In the genomic region with DNA sequence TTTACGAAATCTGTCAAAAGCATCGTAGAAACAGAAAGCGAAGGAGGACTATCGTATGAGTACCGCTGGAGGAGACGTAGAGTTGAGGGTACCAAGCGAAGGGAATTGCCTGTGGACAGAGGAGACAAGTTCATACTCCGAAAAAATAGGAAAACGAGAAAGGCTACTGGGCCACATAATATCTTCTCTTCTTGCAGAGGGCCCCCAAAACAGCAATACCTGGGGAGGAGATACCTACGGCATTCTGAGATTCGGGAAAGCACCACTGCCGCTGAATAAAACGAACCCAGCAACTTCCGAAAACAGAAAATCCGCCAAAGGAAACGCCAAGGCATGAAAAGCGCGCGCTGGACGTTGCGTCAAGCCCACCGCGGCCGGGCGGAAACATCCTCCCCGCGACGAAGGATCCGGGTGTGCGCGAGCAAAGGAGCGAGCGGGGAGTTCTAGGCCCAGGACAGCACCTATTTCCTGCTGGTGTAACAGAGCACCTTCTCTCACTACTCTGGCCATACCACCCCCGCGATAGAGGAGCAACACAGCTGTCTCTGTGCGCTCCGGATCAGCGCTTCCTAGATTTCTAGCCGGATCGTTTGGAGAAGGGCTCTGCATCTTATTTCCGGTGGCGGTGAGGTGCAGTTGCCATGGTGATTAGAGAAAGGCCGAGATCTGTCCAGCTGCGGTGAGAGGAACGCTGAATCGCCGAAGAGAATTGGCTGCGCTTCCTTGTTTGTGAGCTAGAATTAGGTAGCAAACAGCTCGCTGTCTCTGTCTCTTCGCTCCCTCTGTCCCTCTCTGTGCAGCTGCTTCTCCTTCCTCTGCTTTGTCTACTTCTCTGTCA, we compare ENCODE assay signal across 1 cellular context.
TF ChIP-seq lines count a peak whose summit lies in the region.

A gene with protein sequence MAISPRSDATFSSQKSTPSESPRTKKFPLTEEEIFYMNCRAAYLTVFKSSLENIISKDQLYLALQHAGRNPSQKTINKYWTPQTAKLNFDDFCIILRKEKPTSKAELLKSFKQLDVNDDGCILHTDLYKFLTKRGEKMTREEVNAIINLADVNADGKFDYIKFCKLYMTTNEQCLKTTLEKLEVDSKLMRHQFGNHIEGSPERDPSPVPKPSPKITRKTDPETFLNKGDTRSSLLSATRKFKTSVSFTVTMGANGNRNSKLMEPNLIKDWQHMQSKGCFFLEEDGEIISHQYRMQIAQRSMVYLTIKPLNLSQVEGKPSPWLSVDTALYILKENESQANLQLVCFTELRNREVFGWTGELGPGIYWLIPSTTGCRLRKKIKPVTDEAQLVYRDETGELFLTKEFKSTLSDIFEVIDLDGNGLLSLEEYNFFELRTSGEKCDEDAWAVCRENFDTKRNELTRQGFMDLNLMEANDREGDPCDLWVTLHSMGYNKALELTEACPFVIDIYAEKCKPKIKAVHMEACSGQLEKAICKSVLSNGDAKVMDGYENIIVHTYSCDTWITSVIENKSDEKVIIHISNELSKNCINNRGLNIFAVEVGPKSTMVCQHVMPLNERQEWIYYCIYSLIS (plus strand): TSS at position 635 of the 838 bp plus-strand sequence. CDS start 2,048 bp downstream, outside the sequence.
Gene ITGB3BP, minus strand, starts transcription at position 335 of the 838 bp plus-strand sequence. Its CDS starts 92 bp downstream, at position 243.

TF ChIP-seq in K562, 482 proteins besides CTCF, POLR2A, EP300 and RAD21 (continued from another document and continues in another):
- TF ChIP-seq MYNN (IDR thresholded peaks at IDR 0.05) (peak; percentile 70; the same call in 1 of the 2 replicates), MYNN (CRISPR knock-in tag; IDR thresholded peaks at IDR 0.05) (no peak), GTF2F1 (IDR thresholded peaks at IDR 0.05; ENCODE audit: low read depth, low read length) (0 out of 2 replicates have a peak, but pooled peaks have one; percentile 73), HEY1 (CRISPR knock-in tag; IDR thresholded peaks at IDR 0.05; ENCODE audit: borderline replicate concordance) (no peak), CXXC5 (CRISPR knock-in tag; IDR thresholded peaks at IDR 0.05) (peak; percentile 94), CREB3L1 (IDR thresholded peaks at IDR 0.05; ENCODE audit: borderline replicate concordance, low read depth) (peak; percentile 83), ILK (tag; IDR thresholded peaks at IDR 0.05; ENCODE audit: borderline replicate concordance, low read depth) (no peak), PREB (CRISPR knock-in tag; IDR thresholded peaks at IDR 0.05) (peak; percentile 96; the same call in 1 of the 2 replicates), ADNP (tag; IDR thresholded peaks at IDR 0.05) (no peak), SMARCE1 (IDR thresholded peaks at IDR 0.05) (no peak; the same call in 1 of the 2 replicates), POLR2B (IDR thresholded peaks at IDR 0.05; ENCODE audit: low read depth, partially characterized antibody) (peak; percentile 80), RNF2 (IDR thresholded peaks at IDR 0.05) (peak; percentile 77), CHCHD3 (CRISPR knock-in tag; IDR thresholded peaks at IDR 0.05) (no peak), RBFOX2 (IDR thresholded peaks at IDR 0.05; ENCODE audit: low read depth, low read length) (peak; percentile 87), ZFX (CRISPR knock-in tag; IDR thresholded peaks at IDR 0.05) (peak; percentile 65; the same call in 1 of the 2 replicates), MAZ (CRISPR knock-in tag; conservative IDR thresholded peaks at IDR 0.05 in 1 of 2, IDR thresholded peaks at IDR 0.05 in 1 of 2) (peak; percentile 84 to 85), E2F3 (CRISPR knock-in tag; IDR thresholded peaks at IDR 0.05) (peak; percentile 100), LEF1 (IDR thresholded peaks at IDR 0.05) (peak; percentile 81), ZC3H8 (IDR thresholded peaks at IDR 0.05) (peak; percentile 92; the same call in 1 of the 2 replicates), HDAC1 (IDR thresholded peaks at IDR 0.05) (peak; percentile 24 to 92; a peak in 3 of 4 replicates), LARP7 (IDR thresholded peaks at IDR 0.05) (peak; percentile 71; the same call in 1 of the 2 replicates), ZBTB7A (IDR thresholded peaks at IDR 0.05; ENCODE audit: borderline replicate concordance, control insufficient read depth, low read depth, low read length) (no peak), POLR3A (IDR thresholded peaks at IDR 0.05; ENCODE audit: borderline replicate concordance, extremely low read depth, insufficient read depth, insufficient read length) (no peak), NUFIP1 (IDR thresholded peaks at IDR 0.05; ENCODE audit: partially characterized antibody) (no peak), RCOR1 (IDR thresholded peaks at IDR 0.05; ENCODE audit: borderline replicate concordance in 1 of 2, low read depth in 2 of 2, low read length in 2 of 2) (peak; percentile 31 to 77; a peak in 2 of 4 replicates), NFIC (IDR thresholded peaks at IDR 0.05) (peak; percentile 61), E2F6 (IDR thresholded peaks at IDR 0.05; ENCODE audit: borderline replicate concordance in 1 of 2, extremely low read depth in 1 of 2, insufficient read depth in 1 of 2, insufficient read length in 1 of 2, low read depth in 1 of 2, low read length in 1 of 2, poor library complexity in 1 of 2, severe bottlenecking in 1 of 2) (peak; percentile 88), BCOR (IDR thresholded peaks at IDR 0.05) (peak; percentile 76), BRD9 (IDR thresholded peaks at IDR 0.05; ENCODE audit: low read depth, partially characterized antibody) (peak; percentile 100), CHD2 (IDR thresholded peaks at IDR 0.05; ENCODE audit: low read depth, low read length) (no peak), BDP1 (IDR thresholded peaks at IDR 0.05; ENCODE audit: insufficient read depth, insufficient read length) (no peak), XRCC4 (IDR thresholded peaks at IDR 0.05; ENCODE audit: extremely low read depth, insufficient read depth, insufficient read length) (no peak), SP2 (IDR thresholded peaks at IDR 0.05; ENCODE audit: extremely low read depth, low read depth, low read length, poor library complexity, severe bottlenecking) (no peak), STAT5B (CRISPR knock-in tag; IDR thresholded peaks at IDR 0.05) (no peak), ZNF143 (CRISPR knock-in tag; IDR thresholded peaks at IDR 0.05) (peak; percentile 33; the same call in 1 of the 2 replicates), ATF1 (CRISPR knock-in tag; IDR thresholded peaks at IDR 0.05) (no peak), ATF1 (tag; IDR thresholded peaks at IDR 0.05) (peak; percentile 93), BRF1 (IDR thresholded peaks at IDR 0.05; ENCODE audit: borderline replicate concordance, extremely low read depth, insufficient read length) (no peak), ZNF165 (CRISPR knock-in tag; IDR thresholded peaks at IDR 0.05; ENCODE audit: borderline replicate concordance) (0 out of 2 replicates have a peak, but pooled peaks have one; percentile 65), POLR3G (IDR thresholded peaks at IDR 0.05; ENCODE audit: extremely low read depth, insufficient read length, insufficient replicate concordance) (no peak), ZNF511 (CRISPR knock-in tag; IDR thresholded peaks at IDR 0.05) (peak; percentile 39; the same call in 1 of the 2 replicates), ZBTB33 (CRISPR knock-in tag; IDR thresholded peaks at IDR 0.05) (peak; percentile 52)
- TF ChIP-seq, protein P1, sequence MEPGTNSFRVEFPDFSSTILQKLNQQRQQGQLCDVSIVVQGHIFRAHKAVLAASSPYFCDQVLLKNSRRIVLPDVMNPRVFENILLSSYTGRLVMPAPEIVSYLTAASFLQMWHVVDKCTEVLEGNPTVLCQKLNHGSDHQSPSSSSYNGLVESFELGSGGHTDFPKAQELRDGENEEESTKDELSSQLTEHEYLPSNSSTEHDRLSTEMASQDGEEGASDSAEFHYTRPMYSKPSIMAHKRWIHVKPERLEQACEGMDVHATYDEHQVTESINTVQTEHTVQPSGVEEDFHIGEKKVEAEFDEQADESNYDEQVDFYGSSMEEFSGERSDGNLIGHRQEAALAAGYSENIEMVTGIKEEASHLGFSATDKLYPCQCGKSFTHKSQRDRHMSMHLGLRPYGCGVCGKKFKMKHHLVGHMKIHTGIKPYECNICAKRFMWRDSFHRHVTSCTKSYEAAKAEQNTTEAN (CRISPR knock-in tag; IDR thresholded peaks at IDR 0.05) = no peak
- TF ChIP-seq, protein P2, sequence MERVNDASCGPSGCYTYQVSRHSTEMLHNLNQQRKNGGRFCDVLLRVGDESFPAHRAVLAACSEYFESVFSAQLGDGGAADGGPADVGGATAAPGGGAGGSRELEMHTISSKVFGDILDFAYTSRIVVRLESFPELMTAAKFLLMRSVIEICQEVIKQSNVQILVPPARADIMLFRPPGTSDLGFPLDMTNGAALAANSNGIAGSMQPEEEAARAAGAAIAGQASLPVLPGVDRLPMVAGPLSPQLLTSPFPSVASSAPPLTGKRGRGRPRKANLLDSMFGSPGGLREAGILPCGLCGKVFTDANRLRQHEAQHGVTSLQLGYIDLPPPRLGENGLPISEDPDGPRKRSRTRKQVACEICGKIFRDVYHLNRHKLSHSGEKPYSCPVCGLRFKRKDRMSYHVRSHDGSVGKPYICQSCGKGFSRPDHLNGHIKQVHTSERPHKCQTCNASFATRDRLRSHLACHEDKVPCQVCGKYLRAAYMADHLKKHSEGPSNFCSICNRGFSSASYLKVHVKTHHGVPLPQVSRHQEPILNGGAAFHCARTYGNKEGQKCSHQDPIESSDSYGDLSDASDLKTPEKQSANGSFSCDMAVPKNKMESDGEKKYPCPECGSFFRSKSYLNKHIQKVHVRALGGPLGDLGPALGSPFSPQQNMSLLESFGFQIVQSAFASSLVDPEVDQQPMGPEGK (CRISPR knock-in tag; IDR thresholded peaks at IDR 0.05; ENCODE audit: borderline replicate concordance) = no peak
- TF ChIP-seq, protein P3, sequence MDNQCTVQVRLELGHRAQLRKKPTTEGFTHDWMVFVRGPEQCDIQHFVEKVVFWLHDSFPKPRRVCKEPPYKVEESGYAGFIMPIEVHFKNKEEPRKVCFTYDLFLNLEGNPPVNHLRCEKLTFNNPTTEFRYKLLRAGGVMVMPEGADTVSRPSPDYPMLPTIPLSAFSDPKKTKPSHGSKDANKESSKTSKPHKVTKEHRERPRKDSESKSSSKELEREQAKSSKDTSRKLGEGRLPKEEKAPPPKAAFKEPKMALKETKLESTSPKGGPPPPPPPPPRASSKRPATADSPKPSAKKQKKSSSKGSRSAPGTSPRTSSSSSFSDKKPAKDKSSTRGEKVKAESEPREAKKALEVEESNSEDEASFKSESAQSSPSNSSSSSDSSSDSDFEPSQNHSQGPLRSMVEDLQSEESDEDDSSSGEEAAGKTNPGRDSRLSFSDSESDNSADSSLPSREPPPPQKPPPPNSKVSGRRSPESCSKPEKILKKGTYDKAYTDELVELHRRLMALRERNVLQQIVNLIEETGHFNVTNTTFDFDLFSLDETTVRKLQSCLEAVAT (IDR thresholded peaks at IDR 0.05) = peak; percentile 39 to 47; a peak in 2 of 4 replicates
- TF ChIP-seq, protein P4, sequence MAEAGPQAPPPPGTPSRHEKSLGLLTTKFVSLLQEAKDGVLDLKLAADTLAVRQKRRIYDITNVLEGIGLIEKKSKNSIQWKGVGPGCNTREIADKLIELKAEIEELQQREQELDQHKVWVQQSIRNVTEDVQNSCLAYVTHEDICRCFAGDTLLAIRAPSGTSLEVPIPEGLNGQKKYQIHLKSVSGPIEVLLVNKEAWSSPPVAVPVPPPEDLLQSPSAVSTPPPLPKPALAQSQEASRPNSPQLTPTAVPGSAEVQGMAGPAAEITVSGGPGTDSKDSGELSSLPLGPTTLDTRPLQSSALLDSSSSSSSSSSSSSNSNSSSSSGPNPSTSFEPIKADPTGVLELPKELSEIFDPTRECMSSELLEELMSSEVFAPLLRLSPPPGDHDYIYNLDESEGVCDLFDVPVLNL (CRISPR knock-in tag; IDR thresholded peaks at IDR 0.05; ENCODE audit: low read depth) = peak; percentile 95
